21 cellular contexts compared by ENCODE assay signal in genomic region chr12:6640497-6640896, GRCh38. TPM values are rescaled to one million over a fixed set of nuclear protein-coding genes. Genes with fewer than 3 reads are reported as not detected.
DNase-seq lines count a peak whose midpoint lies in the region; ATAC-seq, FAIRE-seq and TF ChIP-seq lines count a peak whose summit lies in the region.
"Had no signal": no experiment of that assay in that cellular context is flagged by ENCODE, and none has a peak within 500 bp of the region (broad histone marks: within the 10 kb centered on the region; RNA-seq: fewer than 3 reads in every experiment).

No MANE protein-coding gene starts in this region.

- peaks cover 11% of the 10 kb centered on the region for H3K9me3 Mint-ChIP-seq in activated naive CD8-positive, alpha-beta T cell (ENCODE audit: low read depth)
- peaks cover 19% of the 10 kb centered on the region for H3K9me3 Mint-ChIP-seq in activated naive CD8-positive, alpha-beta T cell treated with anti-CD3 and anti-CD28 coated beads, Interleukin-2, amount 50 U/mL, for 24 hours
- H3K9me3 Mint-ChIP-seq in stimulated activated naive B cell treated with anti-CD40 and anti-IgM and Interleukin-4, amounts not matched to agents 10 μg/mL and 1 μg/mL and 100 μg/mL, for 72 hours: peaks cover 2 to 3% of the 10 kb centered on the region in 2 donors
- H3K9me3 Mint-ChIP-seq in CD4-positive, alpha-beta T cell: no peaks in the 10 kb centered on the region

- TF ChIP-seq CTCF in K562 (IDR thresholded peaks at IDR 0.05 in 2 of 3, conservative IDR thresholded peaks at IDR 0.05 in 1 of 3; ENCODE audit: insufficient read depth in 2 of 3, low read depth in 1 of 3, low read length in 3 of 3) (no peak), gastroesophageal sphincter (IDR thresholded peaks at IDR 0.05) (no peak)
- no peak for TF ChIP-seq CTCF in CD4-positive, alpha-beta T cell (IDR thresholded peaks at IDR 0.05)

- no peaks in the 10 kb centered on the region for H3K27me3 Mint-ChIP-seq in activated naive CD8-positive, alpha-beta T cell
- H3K27me3 Mint-ChIP-seq in activated naive CD8-positive, alpha-beta T cell treated with anti-CD3 and anti-CD28 coated beads, Interleukin-2, amount 50 U/mL, for 24 hours: no peaks in the 10 kb centered on the region
- no peaks in the 10 kb centered on the region for H3K27me3 Mint-ChIP-seq in stimulated activated naive B cell treated with anti-CD40 and anti-IgM and Interleukin-4, amounts not matched to agents 10 μg/mL and 1 μg/mL and 100 μg/mL, for 72 hours
- H3K27me3 Mint-ChIP-seq in CD4-positive, alpha-beta T cell: no peaks in the 10 kb centered on the region

- no peak for TF ChIP-seq EP300 in K562 (IDR thresholded peaks at IDR 0.05; ENCODE audit: low read length)
- no peak for TF ChIP-seq EP300 in gastroesophageal sphincter (IDR thresholded peaks at IDR 0.05)

- no peak overlapping the region for H2AK5ac ChIP-seq in neuronal stem cell (ENCODE audit: low read depth, low read length)

- H3K27ac ChIP-seq in K562 (ENCODE audit: extremely low read depth, low read depth, low read length): peak overlapping the region; percentile 97; the same call in 1 of the 3 replicates
- no peak overlapping the region for H3K27ac ChIP-seq in neuronal stem cell (replicated peaks; ENCODE audit: low read length)
- H3K27ac ChIP-seq in CD4-positive, alpha-beta T cell (ENCODE audit: low read depth, low read length): no peak overlapping the region
- H3K27ac ChIP-seq in gastroesophageal sphincter: no peak overlapping the region

- no peak overlapping the region for H4K8ac ChIP-seq in neuronal stem cell (ENCODE audit: low read depth, low read length)

- H3K27ac Mint-ChIP-seq in activated naive CD8-positive, alpha-beta T cell: peak overlapping the region; percentile 59
- no peak overlapping the region for H3K27ac Mint-ChIP-seq in activated naive CD8-positive, alpha-beta T cell treated with anti-CD3 and anti-CD28 coated beads, Interleukin-2, amount 50 U/mL, for 24 hours
- H3K27ac Mint-ChIP-seq in stimulated activated naive B cell treated with anti-CD40 and anti-IgM and Interleukin-4, amounts not matched to agents 10 μg/mL and 1 μg/mL and 100 μg/mL, for 72 hours: peak overlapping the region; percentile 70
- no peak overlapping the region for H3K27ac Mint-ChIP-seq in CD4-positive, alpha-beta T cell
- H3K27ac Mint-ChIP-seq: CD14-positive monocyte, HFFc6 had no signal

- no peaks in the 10 kb centered on the region for H3K9me1 ChIP-seq in K562 (ENCODE audit: control insufficient read depth, insufficient read depth, low read length)

- H3K79me2 ChIP-seq in K562 (ENCODE audit: control insufficient read depth, insufficient read depth, low read length): peaks cover 31% of the 10 kb centered on the region

- H3K4me2 ChIP-seq in K562 (ENCODE audit: insufficient read depth, low read length) (no peak overlapping the region), neuronal stem cell (ENCODE audit: insufficient read depth, low read length, poor library complexity, severe bottlenecking) (no peak overlapping the region)

- H3K4me3 Mint-ChIP-seq in activated naive CD8-positive, alpha-beta T cell: no peak overlapping the region
- no peak overlapping the region for H3K4me3 Mint-ChIP-seq in activated naive CD8-positive, alpha-beta T cell treated with anti-CD3 and anti-CD28 coated beads, Interleukin-2, amount 50 U/mL, for 24 hours
- H3K4me3 Mint-ChIP-seq in stimulated activated naive B cell treated with anti-CD40 and anti-IgM and Interleukin-4, amounts not matched to agents 10 μg/mL and 1 μg/mL and 100 μg/mL, for 72 hours: no peak overlapping the region
- H3K4me3 Mint-ChIP-seq in CD4-positive, alpha-beta T cell: no peak overlapping the region
- H3K4me3 Mint-ChIP-seq: CD14-positive monocyte; CD4-positive, alpha-beta memory T cell; HFFc6 had no signal

- no peak overlapping the region for H3K4ac ChIP-seq in neuronal stem cell (ENCODE audit: low read length)

- H2BK120ac ChIP-seq in neuronal stem cell (ENCODE audit: low read depth, low read length): no peak overlapping the region

- no peak overlapping the region for H4K91ac ChIP-seq in neuronal stem cell (ENCODE audit: low read depth, low read length, poor library complexity)

- intact Hi-C loops in K562 (cut with micrococcal nuclease): no loop called here
- intact Hi-C loops in CD4-positive, alpha-beta T cell (cut with DNase I, micrococcal nuclease): no loop called here

- TF ChIP-seq RAD21 in K562 (CRISPR knock-in tag; conservative IDR thresholded peaks at IDR 0.05 in 1 of 2, IDR thresholded peaks at IDR 0.05 in 1 of 2): no peak

- peaks cover 13% of the 10 kb centered on the region for H3K36me3 Mint-ChIP-seq in activated naive CD8-positive, alpha-beta T cell
- H3K36me3 Mint-ChIP-seq in activated naive CD8-positive, alpha-beta T cell treated with anti-CD3 and anti-CD28 coated beads, Interleukin-2, amount 50 U/mL, for 24 hours (ENCODE audit: low read depth): peaks cover 8% of the 10 kb centered on the region
- peaks cover 5 to 7% of the 10 kb centered on the region in 2 donors for H3K36me3 Mint-ChIP-seq in stimulated activated naive B cell treated with anti-CD40 and anti-IgM and Interleukin-4, amounts not matched to agents 10 μg/mL and 1 μg/mL and 100 μg/mL, for 72 hours
- no peaks in the 10 kb centered on the region for H3K36me3 Mint-ChIP-seq in CD4-positive, alpha-beta T cell (ENCODE audit: low read depth)

- in situ Hi-C loops in K562 (cut with MboI): no loop called here

- H3K14ac ChIP-seq in neuronal stem cell (ENCODE audit: low read length): no peak overlapping the region

- WGBS in K562 (ENCODE audit: insufficient coverage, low coverage, missing lambda C conversion rate): 13% methylated on average over 1 of the region's 4 CpGs
- WGBS in neuronal stem cell (ENCODE audit: extremely low coverage in 2 of 2, insufficient read length in 2 of 2, insufficient replicate concordance in 1 of 2), 2 donors: no CpG with 5 or more reads among the region's 4 CpGs
- WGBS in gastroesophageal sphincter (ENCODE audit: low coverage in 1 of 2), 2 donors: 63 to 100% methylated on average over 1 of the region's 4 CpGs

- peaks cover 2% of the 10 kb centered on the region for H3K79me1 ChIP-seq in neuronal stem cell (ENCODE audit: low read depth, low read length)

- POLR2A ChIA-PET in K562 (lab: Yijun Ruan, JAX): interaction anchor here (0.7 to 1.2 kb wide), 2 partner anchors 11 to 17 kb away, joined by 3 to 4 read pairs; no protein-coding TSS in a partner anchor
- POLR2A ChIA-PET in CD4-positive, alpha-beta T cell (lab: Charles Lee): interaction anchor here (0.6 kb wide), 1 partner anchor 9 kb away, joined by 3 read pairs; no protein-coding TSS in a partner anchor

- H2BK5ac ChIP-seq in neuronal stem cell (ENCODE audit: low read length): no peak overlapping the region

- peaks cover 20% of the 10 kb centered on the region for H3K4me1 Mint-ChIP-seq in activated naive CD8-positive, alpha-beta T cell (ENCODE audit: low read depth)
- H3K4me1 Mint-ChIP-seq in activated naive CD8-positive, alpha-beta T cell treated with anti-CD3 and anti-CD28 coated beads, Interleukin-2, amount 50 U/mL, for 24 hours: peaks cover 28% of the 10 kb centered on the region
- H3K4me1 Mint-ChIP-seq in stimulated activated naive B cell treated with anti-CD40 and anti-IgM and Interleukin-4, amounts not matched to agents 10 μg/mL and 1 μg/mL and 100 μg/mL, for 72 hours: peaks cover 55 to 61% of the 10 kb centered on the region in 2 donors
- peaks cover 17% of the 10 kb centered on the region for H3K4me1 Mint-ChIP-seq in CD4-positive, alpha-beta T cell (ENCODE audit: low read depth)

- H3K23ac ChIP-seq in neuronal stem cell (ENCODE audit: low read depth, low read length, poor library complexity): peak overlapping the region; percentile 20

- no peak overlapping the region for H2BK15ac ChIP-seq in neuronal stem cell (ENCODE audit: low read length)

- peak overlapping the region; percentile 13 for H3K18ac ChIP-seq in neuronal stem cell (ENCODE audit: low read length)

- BruUV-seq in K562 (replicated peaks; lab: Mats Ljungman, UMichigan): no TSS peak

- H2BK12ac ChIP-seq in neuronal stem cell (ENCODE audit: low read length): no peak overlapping the region

- ATAC-seq in activated naive CD8-positive, alpha-beta T cell treated with anti-CD3 and anti-CD28 coated beads, Interleukin-2, amount 50 U/mL, for 24 hours: no peak
- no peak for ATAC-seq in K562
- no peak for ATAC-seq in stimulated activated naive B cell treated with anti-CD40 and anti-IgM and Interleukin-4, amounts not matched to agents 10 μg/mL and 1 μg/mL and 100 μg/mL, for 72 hours (replicated peaks)
- ATAC-seq in CD4-positive, alpha-beta T cell (ENCODE audit: poor library complexity): no peak
- ATAC-seq in gastroesophageal sphincter: no peak

- FAIRE-seq in K562 (lab: Jason Lieb, UNC): no peak
- FAIRE-seq: G401.6, GM12892, H54 had no signal

- no peak overlapping the region for H2AFZ ChIP-seq in K562 (ENCODE audit: low read depth, low read length)
- H2AFZ ChIP-seq in neuronal stem cell (ENCODE audit: low read length): no peak overlapping the region

- CTCF ChIA-PET in K562 (lab: Yijun Ruan, JAX; ENCODE audit: low intra/inter-chr PET ratio): no interaction called here
- CTCF ChIA-PET in CD4-positive, alpha-beta T cell (lab: Charles Lee): no interaction called here

- H3K9ac ChIP-seq in K562 (ENCODE audit: insufficient read depth in 1 of 2, low read depth in 2 of 2, low read length in 2 of 2) (no peak overlapping the region), neuronal stem cell (ENCODE audit: low read depth, low read length, poor library complexity) (no peak overlapping the region)
- H3K9ac ChIP-seq: BLaER1 had no signal

- H3K9me3 ChIP-seq in K562 (replicated peaks; ENCODE audit: control insufficient read depth, insufficient read depth, low read depth, low read length): peaks cover 8% of the 10 kb centered on the region
- peaks cover 4 to 26% of the 10 kb centered on the region in 2 donors for H3K9me3 ChIP-seq in neuronal stem cell (replicated peaks in 1 of 2; ENCODE audit: control insufficient read depth in 2 of 2, insufficient read depth in 1 of 2, low read depth in 1 of 2, low read length in 2 of 2)
- peaks cover 10% of the 10 kb centered on the region for H3K9me3 ChIP-seq in CD4-positive, alpha-beta T cell (ENCODE audit: control insufficient read depth, low read length)
- no peaks in the 10 kb centered on the region for H3K9me3 ChIP-seq in gastroesophageal sphincter

- H3K4me3 ChIP-seq in K562: no peak overlapping the region
- H3K4me3 ChIP-seq in neuronal stem cell (ENCODE audit: low read length in 2 of 2): no peak overlapping the region
- H3K4me3 ChIP-seq in gastroesophageal sphincter: no peak overlapping the region
- H3K4me3 ChIP-seq: BLaER1, HAP-1 had no signal

- no peak for TF ChIP-seq POLR2A in K562 (conservative IDR thresholded peaks at IDR 0.05)
- TF ChIP-seq POLR2A in gastroesophageal sphincter (IDR thresholded peaks at IDR 0.05): no peak

- no peaks in the 10 kb centered on the region for H3K27me3 ChIP-seq in K562 (ENCODE audit: control insufficient read depth in 2 of 2, insufficient read depth in 2 of 2, low read length in 2 of 2)
- no peaks in the 10 kb centered on the region for H3K27me3 ChIP-seq in neuronal stem cell (ENCODE audit: control insufficient read depth in 3 of 3, insufficient read depth in 3 of 3, low read depth in 1 of 3, low read length in 3 of 3)
- no peaks in the 10 kb centered on the region for H3K27me3 ChIP-seq in CD4-positive, alpha-beta T cell (ENCODE audit: control insufficient read depth, insufficient read depth, low read length)
- H3K27me3 ChIP-seq in gastroesophageal sphincter: no peaks in the 10 kb centered on the region
- H3K27me3 ChIP-seq: BLaER1 had no signal

- no peaks in the 10 kb centered on the region for H4K20me1 ChIP-seq in K562 (replicated peaks; ENCODE audit: control insufficient read depth, insufficient read depth, low read length)
- H4K20me1 ChIP-seq: BLaER1 had no signal

- no peak for DNase-seq in activated naive CD8-positive, alpha-beta T cell treated with anti-CD3 and anti-CD28 coated beads, Interleukin-2, amount 50 U/mL, for 24 hours
- DNase-seq in K562 (ENCODE audit: extremely low read depth in 1 of 4, low spot score in 3 of 4) (no peak), neuronal stem cell (ENCODE audit: low spot score) (no peak), cerebellum (ENCODE audit: low spot score) (no peak)
- no peak for DNase-seq in stimulated activated naive B cell treated with anti-CD40 and anti-IgM and Interleukin-4, amounts not matched to agents 10 μg/mL and 1 μg/mL and 100 μg/mL, for 72 hours
- DNase-seq in CD4-positive, alpha-beta T cell: no peak
- DNase-seq: Calu3; CD4-positive, alpha-beta memory T cell; COR-L47; DND-41; GOT3; HFFc6 had no signal

- no peaks in the 10 kb centered on the region; the same call in 2 of the 3 replicates for H3K36me3 ChIP-seq in K562 (ENCODE audit: control insufficient read depth, insufficient read depth, low read length)
- no peaks in the 10 kb centered on the region for H3K36me3 ChIP-seq in neuronal stem cell (replicated peaks in 1 of 2; ENCODE audit: control insufficient read depth in 2 of 2, insufficient read depth in 2 of 2, low read length in 2 of 2)
- H3K36me3 ChIP-seq in gastroesophageal sphincter: no peaks in the 10 kb centered on the region
- H3K36me3 ChIP-seq: HAP-1 had no signal

- H3K4me1 ChIP-seq in K562 (replicated peaks in 1 of 2; ENCODE audit: control insufficient read depth in 2 of 2, insufficient read depth in 2 of 2, low read length in 2 of 2) (peaks cover 43 to 47% of the 10 kb centered on the region in 2 experiments; a peak in 4 of 5 replicates), neuronal stem cell (ENCODE audit: control insufficient read depth in 2 of 2, insufficient read depth in 1 of 2, low read depth in 1 of 2, low read length in 2 of 2) (peaks cover 0 to 3% of the 10 kb centered on the region in 2 donors), gastroesophageal sphincter (no peaks in the 10 kb centered on the region)
- H3K4me1 ChIP-seq: HAP-1 had no signal

RNA-seq across cellular contexts. Expression of gene LPAR5, which starts 4.7 kb away (rescaled TPM):
- 14.4 and 32.5 TPM in 2 replicates for total RNA-seq in K562 (2011; cell fraction: chromatin; rRNA removed; ENCODE audit: low replicate concordance)
- 19.1 and 26.3 TPM in 2 replicates for total RNA-seq in K562 (2011; cell fraction: nucleolus; rRNA removed)
- total RNA-seq in K562 (2011; cell fraction: nucleoplasm; rRNA removed): 20.8 and 27.5 TPM in 2 replicates
- total RNA-seq in K562 (2014; rRNA removed) (3.6 and 4.9 TPM in 2 replicates), K562 (2014; rRNA removed; fragmentation: Illumina TruSeq; extraction: Trizol) (3.0 and 3.5 TPM in 2 replicates), K562 (2015; rRNA removed; fragmentation: Illumina TruSeq; extraction: Trizol) (2.7 and 2.8 TPM in 2 replicates), K562 (2021) (9.2 and 11.7 TPM in 2 replicates), cerebellum (0.82 TPM), gastroesophageal sphincter (1 to 10 TPM in 2 of 4 donors, under 1 TPM in 2; 0.47 to 2.0 (median 1.2) TPM)
- polyA plus RNA-seq in K562 (2011; rRNA removed) (5.8 and 7.8 TPM in 2 replicates), K562 (2014; fragmentation: Illumina TruSeq; extraction: Trizol) (7.0 and 9.9 TPM in 2 replicates), K562 (2014; fragmentation: Nextera tagmentation; extraction: Ambion mirVana) (1 to 10 TPM; 1.3 to 2.3 TPM), K562 (2014; rRNA removed) (5.6 and 5.9 TPM in 2 replicates)
- polyA plus RNA-seq in K562 (2011; cell fraction: cytosol; rRNA removed): 14.8 and 50.1 TPM in 2 replicates
- polyA plus RNA-seq in K562 (2011; cell fraction: nucleus; rRNA removed): 5.8 and 13.2 TPM in 2 replicates
- 8.5 and 9.4 TPM in 2 replicates for polyA plus RNA-seq in K562 (2012)
- 4.6 and 7.8 TPM in 2 replicates for polyA minus RNA-seq in K562 (2011; rRNA and poly(A)+ RNA removed)
- 11.7 and 16.4 TPM in 2 replicates for polyA minus RNA-seq in K562 (2011; cell fraction: cytosol; rRNA and poly(A)+ RNA removed)
- polyA minus RNA-seq in K562 (2011; cell fraction: nucleus; rRNA and poly(A)+ RNA removed): 3.6 and 4.7 TPM in 2 replicates
- 0.17 TPM for polyA plus RNA-seq in neuronal stem cell (2013, experiment 1 of 2)
- polyA plus RNA-seq in neuronal stem cell (2013, experiment 2 of 2): 0.11 TPM
- total RNA-seq in CD4-positive, alpha-beta T cell: 1 to 10 TPM; 2.8 to 3.0 TPM
- total RNA-seq: HFFc6 had no signal

RNA-seq across cellular contexts. Expression of gene ACRBP, which starts 6.7 kb away (rescaled TPM):
- 10.1 and 27.0 TPM in 2 replicates for total RNA-seq in K562 (2011; cell fraction: chromatin; rRNA removed; ENCODE audit: low replicate concordance)
- 11.7 and 20.7 TPM in 2 replicates for total RNA-seq in K562 (2011; cell fraction: nucleolus; rRNA removed)
- total RNA-seq in K562 (2011; cell fraction: nucleoplasm; rRNA removed): 12.6 and 15.5 TPM in 2 replicates
- total RNA-seq in K562 (2014; rRNA removed) (5.3 and 10.5 TPM in 2 replicates), K562 (2014; rRNA removed; fragmentation: Illumina TruSeq; extraction: Trizol) (5.5 and 7.9 TPM in 2 replicates), K562 (2015; rRNA removed; fragmentation: Illumina TruSeq; extraction: Trizol) (3.1 and 3.5 TPM in 2 replicates), K562 (2021) (16.8 and 18.0 TPM in 2 replicates), cerebellum (1.7 TPM), gastroesophageal sphincter (1 to 10 TPM in 2 of 4 donors, under 1 TPM in 1, not detected in 1; 0.81 to 3.2 (median 2.4) TPM)
- polyA plus RNA-seq in K562 (2011; rRNA removed) (13.2 and 28.6 TPM in 2 replicates), K562 (2014; fragmentation: Illumina TruSeq; extraction: Trizol) (7.2 and 8.4 TPM in 2 replicates), K562 (2014; fragmentation: Nextera tagmentation; extraction: Ambion mirVana) (10 to 100 TPM; 23.1 to 31.8 TPM), K562 (2014; rRNA removed) (4.4 and 6.7 TPM in 2 replicates)
- polyA plus RNA-seq in K562 (2011; cell fraction: cytosol; rRNA removed): 12.3 and 15.6 TPM in 2 replicates
- 79.2 and 89.4 TPM in 2 replicates for polyA plus RNA-seq in K562 (2011; cell fraction: nucleus; rRNA removed)
- polyA plus RNA-seq in K562 (2012): 13.4 and 22.7 TPM in 2 replicates
- 4.0 and 4.5 TPM in 2 replicates for polyA minus RNA-seq in K562 (2011; rRNA and poly(A)+ RNA removed)
- 5.4 and 7.3 TPM in 2 replicates for polyA minus RNA-seq in K562 (2011; cell fraction: cytosol; rRNA and poly(A)+ RNA removed)
- 4.4 and 11.2 TPM in 2 replicates for polyA minus RNA-seq in K562 (2011; cell fraction: nucleus; rRNA and poly(A)+ RNA removed)
- polyA plus RNA-seq in neuronal stem cell (2013, experiment 1 of 2): 3.4 TPM
- polyA plus RNA-seq in neuronal stem cell (2013, experiment 2 of 2): 2.5 TPM
- under 1 TPM; 0.58 to 0.95 TPM for total RNA-seq in CD4-positive, alpha-beta T cell
- total RNA-seq: A172, HFFc6 had no signal

RNA-seq across cellular contexts. Expression of gene ING4, which starts 22.4 kb away (rescaled TPM):
- 36.0 and 36.8 TPM in 2 replicates for total RNA-seq in K562 (2011; cell fraction: chromatin; rRNA removed; ENCODE audit: low replicate concordance)
- total RNA-seq in K562 (2011; cell fraction: nucleolus; rRNA removed): 22.8 and 26.7 TPM in 2 replicates
- total RNA-seq in K562 (2011; cell fraction: nucleoplasm; rRNA removed): 20.7 and 22.2 TPM in 2 replicates
- total RNA-seq in K562 (2014; rRNA removed) (12.8 and 15.7 TPM in 2 replicates), K562 (2014; rRNA removed; fragmentation: Illumina TruSeq; extraction: Trizol) (16.4 and 19.7 TPM in 2 replicates), K562 (2015; rRNA removed; fragmentation: Illumina TruSeq; extraction: Trizol) (11.0 and 11.6 TPM in 2 replicates), K562 (2021) (13.0 and 14.0 TPM in 2 replicates), cerebellum (53.1 TPM), gastroesophageal sphincter (10 to 100 TPM; 43.2 to 63.8 (median 54.3) TPM)
- polyA plus RNA-seq in K562 (2011; rRNA removed) (30.2 and 32.1 TPM in 2 replicates), K562 (2014; fragmentation: Illumina TruSeq; extraction: Trizol) (27.3 and 28.4 TPM in 2 replicates), K562 (2014; fragmentation: Nextera tagmentation; extraction: Ambion mirVana) (1 to 10 TPM; 6.6 to 8.4 TPM), K562 (2014; rRNA removed) (23.8 and 23.9 TPM in 2 replicates)
- 16.1 and 24.2 TPM in 2 replicates for polyA plus RNA-seq in K562 (2011; cell fraction: cytosol; rRNA removed)
- polyA plus RNA-seq in K562 (2011; cell fraction: nucleus; rRNA removed): 66.6 and 104 TPM in 2 replicates
- 18.1 and 28.0 TPM in 2 replicates for polyA plus RNA-seq in K562 (2012)
- 10.8 and 11.3 TPM in 2 replicates for polyA minus RNA-seq in K562 (2011; rRNA and poly(A)+ RNA removed)
- 4.6 and 5.0 TPM in 2 replicates for polyA minus RNA-seq in K562 (2011; cell fraction: cytosol; rRNA and poly(A)+ RNA removed)
- polyA minus RNA-seq in K562 (2011; cell fraction: nucleus; rRNA and poly(A)+ RNA removed): 5.0 and 12.2 TPM in 2 replicates
- polyA plus RNA-seq in neuronal stem cell (2013, experiment 1 of 2): 81.5 TPM
- 78.5 TPM for polyA plus RNA-seq in neuronal stem cell (2013, experiment 2 of 2)
- total RNA-seq in CD4-positive, alpha-beta T cell: 10 to 100 TPM; 13.8 to 17.4 TPM

RNA-seq across cellular contexts. Expression of gene CHD4, which starts 33.3 kb away (rescaled TPM):
- 526 and 534 TPM in 2 replicates for total RNA-seq in K562 (2011; cell fraction: chromatin; rRNA removed; ENCODE audit: low replicate concordance)
- 244 and 272 TPM in 2 replicates for total RNA-seq in K562 (2011; cell fraction: nucleolus; rRNA removed)
- total RNA-seq in K562 (2011; cell fraction: nucleoplasm; rRNA removed): 296 and 379 TPM in 2 replicates
- total RNA-seq in K562 (2014; rRNA removed) (392 and 404 TPM in 2 replicates), K562 (2014; rRNA removed; fragmentation: Illumina TruSeq; extraction: Trizol) (231 and 265 TPM in 2 replicates), K562 (2015; rRNA removed; fragmentation: Illumina TruSeq; extraction: Trizol) (271 and 272 TPM in 2 replicates), K562 (2021) (353 and 384 TPM in 2 replicates), cerebellum (176 TPM), gastroesophageal sphincter (100 to 1,000 TPM; 133 to 266 (median 219) TPM)
- polyA plus RNA-seq in K562 (2011; rRNA removed) (119 and 126 TPM in 2 replicates), K562 (2014; fragmentation: Illumina TruSeq; extraction: Trizol) (346 and 375 TPM in 2 replicates), K562 (2014; fragmentation: Nextera tagmentation; extraction: Ambion mirVana) (10 to 100 TPM; 82.1 to 90.3 TPM), K562 (2014; rRNA removed) (211 and 214 TPM in 2 replicates)
- 151 and 165 TPM in 2 replicates for polyA plus RNA-seq in K562 (2011; cell fraction: cytosol; rRNA removed)
- 184 and 336 TPM in 2 replicates for polyA plus RNA-seq in K562 (2011; cell fraction: nucleus; rRNA removed)
- polyA plus RNA-seq in K562 (2012): 162 and 218 TPM in 2 replicates
- polyA minus RNA-seq in K562 (2011; rRNA and poly(A)+ RNA removed): 272 and 274 TPM in 2 replicates
- polyA minus RNA-seq in K562 (2011; cell fraction: cytosol; rRNA and poly(A)+ RNA removed): 222 and 251 TPM in 2 replicates
- polyA minus RNA-seq in K562 (2011; cell fraction: nucleus; rRNA and poly(A)+ RNA removed): 81.5 and 99.4 TPM in 2 replicates
- polyA plus RNA-seq in neuronal stem cell (2013, experiment 1 of 2): 187 TPM
- polyA plus RNA-seq in neuronal stem cell (2013, experiment 2 of 2): 185 TPM
- total RNA-seq in CD4-positive, alpha-beta T cell: 100 to 1,000 TPM; 288 to 292 TPM

RNA-seq across cellular contexts. Expression of gene ZNF384, which starts 48.7 kb away (rescaled TPM):
- 96.1 and 146 TPM in 2 replicates for total RNA-seq in K562 (2011; cell fraction: chromatin; rRNA removed; ENCODE audit: low replicate concordance)
- total RNA-seq in K562 (2011; cell fraction: nucleolus; rRNA removed): 75.5 and 81.2 TPM in 2 replicates
- total RNA-seq in K562 (2011; cell fraction: nucleoplasm; rRNA removed): 65.2 and 76.0 TPM in 2 replicates
- 9.6 and 21.4 TPM in 2 replicates for total RNA-seq in K562 (2014; rRNA removed)
- 16.4 and 21.3 TPM in 2 replicates for total RNA-seq in K562 (2014; rRNA removed; fragmentation: Illumina TruSeq; extraction: Trizol)
- 20.2 and 21.6 TPM in 2 replicates for total RNA-seq in K562 (2015; rRNA removed; fragmentation: Illumina TruSeq; extraction: Trizol)
- 34.3 and 36.9 TPM in 2 replicates for total RNA-seq in K562 (2021)
- polyA plus RNA-seq in K562 (2011; rRNA removed): 38.2 and 51.4 TPM in 2 replicates
- 35.9 and 44.8 TPM in 2 replicates for polyA plus RNA-seq in K562 (2011; cell fraction: cytosol; rRNA removed)
- 99.6 and 126 TPM in 2 replicates for polyA plus RNA-seq in K562 (2011; cell fraction: nucleus; rRNA removed)
- polyA plus RNA-seq in K562 (2012): 41.7 and 43.3 TPM in 2 replicates
- polyA plus RNA-seq in K562 (2014; fragmentation: Illumina TruSeq; extraction: Trizol): 62.1 and 64.8 TPM in 2 replicates
- polyA plus RNA-seq in K562 (2014; fragmentation: Nextera tagmentation; extraction: Ambion mirVana): under 1 TPM; 0.36 to 0.42 TPM
- 29.1 and 39.4 TPM in 2 replicates for polyA plus RNA-seq in K562 (2014; rRNA removed)
- 35.3 and 38.2 TPM in 2 replicates for polyA minus RNA-seq in K562 (2011; rRNA and poly(A)+ RNA removed)
- polyA minus RNA-seq in K562 (2011; cell fraction: cytosol; rRNA and poly(A)+ RNA removed): 27.3 and 34.6 TPM in 2 replicates
- 30.6 and 48.9 TPM in 2 replicates for polyA minus RNA-seq in K562 (2011; cell fraction: nucleus; rRNA and poly(A)+ RNA removed)
- polyA plus RNA-seq in neuronal stem cell (2013, experiment 1 of 2): 57.1 TPM
- polyA plus RNA-seq in neuronal stem cell (2013, experiment 2 of 2): 53.1 TPM
- total RNA-seq in CD4-positive, alpha-beta T cell: 10 to 100 TPM; 67.6 TPM
- 26.8 TPM for total RNA-seq in cerebellum
- 10 to 100 TPM; 26.1 to 57.5 (median 43.6) TPM for total RNA-seq in gastroesophageal sphincter

Comparison
In these comparisons a context has a peak if more than half of its experiments do, and no peak if none do; other contexts are left out.
1. H3K27ac Mint-ChIP-seq: peak in activated naive CD8-positive, alpha-beta T cell (single experiment) and stimulated activated naive B cell treated with anti-CD40 and anti-IgM and Interleukin-4, amounts not matched to agents 10 μg/mL and 1 μg/mL and 100 μg/mL, for 72 hours (single experiment); none in activated naive CD8-positive, alpha-beta T cell treated with anti-CD3 and anti-CD28 coated beads, Interleukin-2, amount 50 U/mL, for 24 hours (single experiment) and CD4-positive, alpha-beta T cell (single experiment).